In the genomic region with DNA sequence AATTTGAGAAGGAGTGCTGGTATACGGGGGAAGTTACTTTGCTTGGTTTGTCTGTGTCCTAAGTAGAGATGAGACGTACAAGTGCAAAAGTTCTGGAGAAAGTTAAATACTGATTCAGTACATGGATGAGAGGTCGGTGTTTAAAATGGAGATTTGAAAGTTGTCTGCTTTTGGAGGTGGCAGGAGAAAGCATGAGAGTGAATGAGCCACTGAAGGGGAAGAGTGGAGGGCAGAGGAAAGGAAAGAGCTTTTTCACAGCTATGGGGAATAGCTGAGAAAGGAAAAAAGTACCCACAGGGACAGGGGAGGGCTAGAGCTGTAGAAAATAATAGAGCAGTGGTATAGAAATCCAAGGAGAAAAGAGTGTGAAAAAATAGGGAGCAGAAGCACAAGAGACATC, we compare ENCODE assay signal across 28 cellular contexts.
"Had no signal": no experiment of that assay in that cellular context is flagged by ENCODE, and none has a peak within 500 bp of the region (broad histone marks: within the 10 kb centered on the region; RNA-seq: fewer than 3 reads in every experiment).

No MANE protein-coding gene starts in this region.

- H3K36me3 Mint-ChIP-seq: immature natural killer cell; mesothelial cell of epicardium; naive B cell; natural killer cell; neural progenitor cell; stimulated activated memory B cell treated with anti-CD40 and anti-IgM and Interleukin-4, amounts not matched to agents 10 μg/mL and 1 μg/mL and 100 μg/mL, for 72 hours had no signal

- DNase-seq: hippocampal formation; immature natural killer cell; kidney; left ventricle myocardium inferior; mesendoderm; naive B cell; natural killer cell; nephron progenitor cell; occipital lobe; right lobe of liver; stimulated activated CD4-positive, alpha-beta T cell treated with anti-CD3 and anti-CD28 coated beads, Interleukin-1b, Interleukin-23, amount 100 ng/mL, for 48 hours; stimulated activated CD4-positive, alpha-beta T cell treated with anti-CD3 and anti-CD28 coated beads, Interleukin-2, amount 100 ng/mL, for 48 hours; stimulated activated CD4-positive, alpha-beta T cell treated with anti-CD3 and anti-CD28 coated beads, Interleukin-4, amount 100 ng/mL, for 4 hours; stimulated activated CD8-positive, alpha-beta memory T cell treated with anti-CD3 and anti-CD28 coated beads, Interleukin-4, amount 100 ng/mL, for 48 hours; stimulated activated naive CD8-positive, alpha-beta T cell treated with anti-CD3 and anti-CD28 coated beads, Interleukin-15, Interleukin-2, amounts not matched to agents 100 U/mL and 50 U/mL, for 24 hours; stomach; testis; thyroid gland; transverse colon; upper lobe of right lung had no signal

- H3K4me1 Mint-ChIP-seq: immature natural killer cell, naive B cell, natural killer cell had no signal

- H3K27me3 ChIP-seq: neural progenitor cell, neutrophil, right atrium auricular region, right lobe of liver, stomach, testis, thyroid gland, transverse colon, upper lobe of right lung had no signal

- H2AFZ ChIP-seq: neural progenitor cell, parathyroid adenoma had no signal

- H3K27me3 Mint-ChIP-seq: stimulated activated memory B cell treated with anti-CD40 and anti-IgM and Interleukin-4, amounts not matched to agents 10 μg/mL and 1 μg/mL and 100 μg/mL, for 72 hours had no signal

- H3K27ac ChIP-seq: left ventricle myocardium inferior, neural progenitor cell, neutrophil, parathyroid adenoma, right atrium auricular region, right lobe of liver, stomach, testis, thyroid gland, transverse colon, upper lobe of right lung had no signal

- H3K9me3 ChIP-seq: left ventricle myocardium inferior, neutrophil, right atrium auricular region, right lobe of liver, stomach, testis, thyroid gland, transverse colon, upper lobe of right lung had no signal

- ATAC-seq: natural killer cell; right lobe of liver; stimulated activated memory B cell treated with anti-CD40 and anti-IgM and Interleukin-4, amounts not matched to agents 10 μg/mL and 1 μg/mL and 100 μg/mL, for 72 hours; stimulated activated naive CD8-positive, alpha-beta T cell treated with anti-CD3 and anti-CD28 coated beads, Interleukin-15, Interleukin-2, amounts not matched to agents 100 U/mL and 50 U/mL, for 24 hours; upper lobe of right lung had no signal

- H3K27ac Mint-ChIP-seq: immature natural killer cell; mesothelial cell of epicardium; natural killer cell; nephron progenitor cell; neural progenitor cell; stimulated activated memory B cell treated with anti-CD40 and anti-IgM and Interleukin-4, amounts not matched to agents 10 μg/mL and 1 μg/mL and 100 μg/mL, for 72 hours had no signal

- H3K4me3 ChIP-seq: left ventricle myocardium inferior, lung, neural progenitor cell, right atrium auricular region, right lobe of liver, smooth muscle cell, stomach, testis, thyroid gland, transverse colon, upper lobe of right lung had no signal

- H3K9me3 Mint-ChIP-seq: immature natural killer cell; mesothelial cell of epicardium; naive B cell; natural killer cell; nephron progenitor cell; neural progenitor cell; stimulated activated memory B cell treated with anti-CD40 and anti-IgM and Interleukin-4, amounts not matched to agents 10 μg/mL and 1 μg/mL and 100 μg/mL, for 72 hours had no signal

- H3K4me2 ChIP-seq: neural progenitor cell, smooth muscle cell had no signal

- H3K4me1 ChIP-seq: left ventricle myocardium inferior, parathyroid adenoma, right atrium auricular region, right lobe of liver had no signal

- H3K79me2 ChIP-seq: parathyroid adenoma had no signal

- H3K36me3 ChIP-seq: left ventricle myocardium inferior, neural progenitor cell, neutrophil, right atrium auricular region, right lobe of liver, stomach, thyroid gland, transverse colon, upper lobe of right lung had no signal

- H3K9ac ChIP-seq: neural progenitor cell, parathyroid adenoma had no signal

- H3K4me3 Mint-ChIP-seq: immature natural killer cell; mesothelial cell of epicardium; naive B cell; natural killer cell; nephron progenitor cell; neural progenitor cell; stimulated activated memory B cell treated with anti-CD40 and anti-IgM and Interleukin-4, amounts not matched to agents 10 μg/mL and 1 μg/mL and 100 μg/mL, for 72 hours had no signal
